34 cellular contexts compared by ENCODE assay signal in the genomic region with DNA sequence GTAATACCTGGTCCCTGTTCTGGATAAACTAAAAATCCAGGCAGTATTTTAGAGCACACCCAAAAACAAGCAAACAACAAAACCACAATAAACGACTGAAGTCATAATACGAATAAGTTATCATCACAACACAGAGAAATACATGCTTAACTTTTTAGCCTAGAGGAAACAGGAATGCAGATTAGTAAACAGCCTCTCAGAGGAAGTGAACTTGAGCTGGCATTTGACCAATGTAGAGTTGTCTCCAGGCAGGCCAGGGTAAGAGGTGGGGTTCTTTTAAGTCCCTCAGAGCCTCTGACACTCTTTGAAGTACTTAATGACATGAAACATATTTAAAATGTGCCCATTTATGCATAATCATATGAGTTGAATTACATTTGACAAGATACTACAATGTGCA. TPM values are rescaled to one million over a fixed set of nuclear protein-coding genes. Genes with fewer than 3 reads are reported as not detected.
"Had no signal": no experiment of that assay in that cellular context is flagged by ENCODE, and none has a peak within 500 bp of the region (broad histone marks: within the 10 kb centered on the region; RNA-seq: fewer than 3 reads in every experiment).

No MANE protein-coding gene starts in this region.

- DNase-seq: activated B cell treated with CpG ODN at 0.5 μM for 24 hours; activated CD4-positive, alpha-beta memory T cell treated with anti-CD3 and anti-CD28 coated beads, Interleukin-2, amount 10 ng/mL, durations not matched to agents 7 days and 5 days; activated CD4-positive, alpha-beta T cell treated with anti-CD3 and anti-CD28 coated beads for 48 hours; activated CD4-positive, CD25-positive, alpha-beta regulatory T cell treated with anti-CD3 and anti-CD28 coated beads, Interleukin-2, amount 50 U/mL, for 72 hours; activated CD8-positive, alpha-beta memory T cell treated with anti-CD3 and anti-CD28 coated beads for 24 hours; activated CD8-positive, alpha-beta memory T cell treated with anti-CD3 and anti-CD28 coated beads, Interleukin-2, amount 10 ng/mL, durations not matched to agents 7 days and 5 days; activated CD8-positive, alpha-beta memory T cell treated with anti-CD3 and anti-CD28 coated beads, Interleukin-2, amount 50 U/mL, for 48 hours; activated effector memory CD4-positive, alpha-beta T cell treated with Interleukin-2 at 50 U/mL for 16 hours; activated naive CD4-positive, alpha-beta T cell treated with anti-CD3 and anti-CD28 coated beads, Interleukin-2, amount 10 ng/mL, durations not matched to agents 7 days and 5 days; activated naive CD8-positive, alpha-beta T cell treated with anti-CD3 and anti-CD28 coated beads, Interleukin-2, amount 50 U/mL, for 24 hours; activated T-cell treated with anti-CD3 and anti-CD28 coated beads, Interleukin-2, amount 50 U/mL, for 48 hours; anterior cingulate cortex; central memory CD4-positive, alpha-beta T cell; Karpas-422; KBM-7; NCI-H1105; NCI-H1417 treated with DMSO at 0.1 percent for 48 hours; NCI-H1930; NCI-H2081 treated with DMSO at 0.1 percent for 48 hours; NCI-H226; NCI-H446 treated with DMSO at 0.1 percent for 48 hours; NCI-H524; NCI-H69; NCI-H82; PC-3; Peyer's patch; RPMI8226; SIG-M5; SW 1271; T-helper 1 cell; T-helper 2 cell; T-helper 9 cell had no signal

- H3K9me3 ChIP-seq: Peyer's patch had no signal

- H3K36me3 ChIP-seq: Peyer's patch had no signal

- H3K4me1 ChIP-seq: Peyer's patch had no signal

- H3K4me3 ChIP-seq: Peyer's patch had no signal

- H3K27ac ChIP-seq: Peyer's patch, VCaP had no signal

- H3K27me3 ChIP-seq: Peyer's patch had no signal

- ATAC-seq: activated CD8-positive, alpha-beta memory T cell treated with anti-CD3 and anti-CD28 coated beads, Interleukin-2, amount 10 ng/mL, durations not matched to agents 7 days and 5 days; activated naive CD8-positive, alpha-beta T cell treated with anti-CD3 and anti-CD28 coated beads, Interleukin-2, amount 50 U/mL, for 24 hours; PC-3; SK-N-SH treated with all-trans-retinoic acid at 6 μM for 48 hours had no signal

RNA-seq across cellular contexts. Expression of a gene that starts 43.3 kb away (rescaled TPM):
- total RNA-seq: activated CD4-positive, alpha-beta memory T cell treated with anti-CD3 and anti-CD28 coated beads, Interleukin-2, amount 10 ng/mL, durations not matched to agents 7 days and 5 days; PC-3 had no signal
